ENCODE assay signal across 16 cellular contexts in the genomic region with DNA sequence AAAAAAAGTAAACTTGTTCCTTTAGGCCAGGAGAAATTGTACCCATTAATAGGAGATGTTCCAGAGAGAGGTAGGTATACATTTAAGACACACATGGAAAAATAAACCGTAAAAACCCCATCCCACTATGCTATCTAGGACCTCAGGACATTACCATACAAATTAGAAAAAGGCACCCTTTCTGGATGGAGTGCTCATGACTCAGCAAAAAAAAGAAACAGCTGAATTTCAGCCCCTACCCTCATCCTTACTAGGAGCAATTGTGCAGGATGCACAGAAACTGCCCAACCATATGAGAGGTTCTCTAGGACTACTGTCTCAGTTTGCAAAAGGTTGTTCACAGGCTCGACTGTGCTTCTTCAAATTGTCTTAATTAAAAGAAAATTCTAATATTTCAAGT.
DNase-seq lines count a peak whose midpoint lies in the region; ATAC-seq and TF ChIP-seq lines count a peak whose summit lies in the region.
"Had no signal": no experiment of that assay in that cellular context is flagged by ENCODE, and none has a peak within 500 bp of the region (broad histone marks: within the 10 kb centered on the region; RNA-seq: fewer than 3 reads in every experiment).

No MANE protein-coding gene starts in this region.

- no peak overlapping the region for H2AK9ac ChIP-seq in IMR-90 (replicated peaks; ENCODE audit: low read depth, low read length, poor library complexity)

- dilution Hi-C loops in IMR-90 (cut with HindIII; ENCODE audit: low sequenced_read_pairs, unreplicated experiment): no loop called here

- no peak overlapping the region for H3K23ac ChIP-seq in IMR-90 (ENCODE audit: low read depth, low read length)

- H3K27me3 ChIP-seq in IMR-90 (ENCODE audit: control insufficient read depth, insufficient read depth, low read length) (no peaks in the 10 kb centered on the region), PC-3 (ENCODE audit: low read length) (no peaks in the 10 kb centered on the region), foreskin keratinocyte (no peaks in the 10 kb centered on the region)

- H3K79me2 ChIP-seq in PC-3 (ENCODE audit: low read length): no peaks in the 10 kb centered on the region

- no peak overlapping the region for H2BK5ac ChIP-seq in IMR-90 (ENCODE audit: low read depth, low read length, poor library complexity, severe bottlenecking)

- H4K8ac ChIP-seq in IMR-90 (ENCODE audit: low read depth in 2 of 2, low read length in 2 of 2): no peak overlapping the region

- no peak overlapping the region for H3K4me3 ChIP-seq in IMR-90 (ENCODE audit: insufficient read depth, low read depth, low read length)
- H3K4me3 ChIP-seq in PC-3 (ENCODE audit: low read length): no peak overlapping the region
- H3K4me3 ChIP-seq: GM23248 had no signal

- peaks cover 2% of the 10 kb centered on the region; the same call in 1 of the 2 replicates for H3K9me3 ChIP-seq in IMR-90 (ENCODE audit: control insufficient read depth, insufficient read depth, low read length)
- H3K9me3 ChIP-seq in PC-3 (ENCODE audit: low read length): no peaks in the 10 kb centered on the region

- H3K14ac ChIP-seq in IMR-90 (replicated peaks; ENCODE audit: low read depth, low read length): no peak overlapping the region

- in situ Hi-C loops in IMR-90 (cut with MboI; ENCODE audit: low sequenced_read_pairs): no loop called here

- H3K9me1 ChIP-seq in IMR-90 (ENCODE audit: insufficient read depth, low read length): no peaks in the 10 kb centered on the region

- H3K9ac ChIP-seq in IMR-90 (ENCODE audit: low read depth, low read length) (no peak overlapping the region), PC-3 (ENCODE audit: low read length) (no peak overlapping the region)
- H3K9ac ChIP-seq: GM23248 had no signal

- H2AFZ ChIP-seq in IMR-90 (replicated peaks; ENCODE audit: low read length, poor library complexity): no peak overlapping the region
- no peak overlapping the region for H2AFZ ChIP-seq in PC-3 (ENCODE audit: low read length)
- H2AFZ ChIP-seq: GM23248 had no signal

- H2BK120ac ChIP-seq in IMR-90 (ENCODE audit: low read depth, low read length): no peak overlapping the region

- H3F3A ChIP-seq in PC-3 (ENCODE audit: low read length, unreplicated experiment): no peaks in the 10 kb centered on the region

- ATAC-seq in IMR-90 (ENCODE audit: low read depth): no peak
- ATAC-seq in PC-3: no peak
- ATAC-seq in foreskin keratinocyte: no peak
- no peak for ATAC-seq in HG02571 (IDR thresholded peaks at IDR 0.05; ENCODE audit: unreplicated experiment)
- ATAC-seq: HCT116 had no signal

- WGBS in IMR-90 (ENCODE audit: extremely low coverage in 2 of 2, insufficient read length in 1 of 2), 2 experiments: no CpG with 5 or more reads among the region's 2 CpGs

- no peaks in the 10 kb centered on the region for H3K79me1 ChIP-seq in IMR-90 (ENCODE audit: low read depth in 1 of 2, low read length in 2 of 2)

- no peak overlapping the region for H3K27ac ChIP-seq in IMR-90 (ENCODE audit: insufficient read depth, low read length)
- H3K27ac ChIP-seq in PC-3 (ENCODE audit: low read length): peak overlapping the region; percentile 48
- peak overlapping the region; percentile 85 for H3K27ac ChIP-seq in foreskin keratinocyte
- H3K27ac ChIP-seq: C4-2B, GM23248 had no signal

- H4K5ac ChIP-seq in IMR-90 (ENCODE audit: low read depth, low read length): no peak overlapping the region

- no peak overlapping the region for H3K18ac ChIP-seq in IMR-90 (ENCODE audit: low read depth, low read length)

- intact Hi-C loops in IMR-90 (cut with micrococcal nuclease) (no loop called here), PC-3 (cut with micrococcal nuclease) (loop anchor here (2.0 kb wide), 1 partner anchor 40 kb away; no protein-coding TSS in a partner anchor)

- no peak overlapping the region for H4K91ac ChIP-seq in IMR-90 (ENCODE audit: insufficient read depth, low read depth, low read length)

- no peak overlapping the region for H3K4ac ChIP-seq in IMR-90 (ENCODE audit: low read depth, low read length)

- BruUV-seq in IMR-90 (replicated peaks; lab: Mats Ljungman, UMichigan) (no TSS peak), PC-3 (replicated peaks; lab: Mats Ljungman, UMichigan) (no TSS peak)

- H3K36me3 ChIP-seq in IMR-90 (ENCODE audit: control insufficient read depth, insufficient read depth, low read length): no peaks in the 10 kb centered on the region
- H3K36me3 ChIP-seq in PC-3 (ENCODE audit: low read depth, low read length): no peaks in the 10 kb centered on the region

- CTCF ChIA-PET in IMR-90 (lab: Yijun Ruan, JAX) (no interaction called here), PC-3 (lab: Charles Lee) (no interaction called here)

- H2BK20ac ChIP-seq in IMR-90 (ENCODE audit: low read depth, low read length): no peak overlapping the region

- H4K20me1 ChIP-seq in IMR-90 (ENCODE audit: insufficient read depth, low read length): no peaks in the 10 kb centered on the region
- H4K20me1 ChIP-seq in PC-3 (ENCODE audit: low read length): no peaks in the 10 kb centered on the region

- DNase-seq in IMR-90 (no peak), PC-3 (no peak), foreskin keratinocyte (no peak), NCI-H1694 (lab: John Stamatoyannopoulos, UW) (no peak)
- no peak for DNase-seq in stimulated activated CD4-positive, alpha-beta T cell treated with anti-CD3 and anti-CD28 coated beads, Interleukin-1b, Interleukin-23, amount 100 ng/mL, for 48 hours
- DNase-seq: AML-193; Caco-2; CD4-positive, alpha-beta T cell; DMS79; GDM1; GM23248; H7; HFFc6 had no signal

- no peak overlapping the region for H3K4me2 ChIP-seq in IMR-90 (ENCODE audit: low read depth, low read length)
- H3K4me2 ChIP-seq in PC-3 (ENCODE audit: low read length): no peak overlapping the region

- TF ChIP-seq RAD21 in IMR-90 (IDR thresholded peaks at IDR 0.05; ENCODE audit: low read length): no peak

- no peak for TF ChIP-seq POLR2A in IMR-90 (IDR thresholded peaks at IDR 0.05; ENCODE audit: low read depth, low read length)

- H2AK5ac ChIP-seq in IMR-90 (ENCODE audit: low read depth, low read length): no peak overlapping the region

- H2BK15ac ChIP-seq in IMR-90 (ENCODE audit: low read depth, low read length): no peak overlapping the region

- H3K9me2 ChIP-seq in PC-3 (replicated peaks; ENCODE audit: low read length): no peaks in the 10 kb centered on the region

- POLR2A ChIA-PET in IMR-90 (lab: Charles Lee; ENCODE audit: unreplicated experiment) (no interaction called here), PC-3 (lab: Charles Lee; ENCODE audit: unreplicated experiment) (no interaction called here)

- H3K4me1 ChIP-seq in IMR-90 (ENCODE audit: control insufficient read depth, insufficient read depth, low read length): no peaks in the 10 kb centered on the region
- peaks cover 17% of the 10 kb centered on the region for H3K4me1 ChIP-seq in PC-3 (ENCODE audit: insufficient read depth, low read length)
- H3K4me1 ChIP-seq in foreskin keratinocyte: peaks cover 20% of the 10 kb centered on the region
- H3K4me1 ChIP-seq: Caco-2 had no signal

- H3K56ac ChIP-seq in IMR-90 (ENCODE audit: extremely low read depth, insufficient read depth, low read length): no peak overlapping the region

- TF ChIP-seq CTCF in IMR-90 (conservative IDR thresholded peaks at IDR 0.05; ENCODE audit: low read depth, low read length): no peak
- no peak for TF ChIP-seq CTCF in PC-3 (conservative IDR thresholded peaks at IDR 0.05; ENCODE audit: low read depth, low read length)
- TF ChIP-seq CTCF in foreskin keratinocyte (conservative IDR thresholded peaks at IDR 0.05): no peak

TF ChIP-seq in IMR-90, 13 proteins besides CTCF, POLR2A, EP300 and RAD21:
- no peak for TF ChIP-seq CHD1 (IDR thresholded peaks at IDR 0.05; ENCODE audit: low read depth, low read length)
- no peak for TF ChIP-seq FOS (IDR thresholded peaks at IDR 0.05; ENCODE audit: low read depth, low read length)
- TF ChIP-seq, protein P1, sequence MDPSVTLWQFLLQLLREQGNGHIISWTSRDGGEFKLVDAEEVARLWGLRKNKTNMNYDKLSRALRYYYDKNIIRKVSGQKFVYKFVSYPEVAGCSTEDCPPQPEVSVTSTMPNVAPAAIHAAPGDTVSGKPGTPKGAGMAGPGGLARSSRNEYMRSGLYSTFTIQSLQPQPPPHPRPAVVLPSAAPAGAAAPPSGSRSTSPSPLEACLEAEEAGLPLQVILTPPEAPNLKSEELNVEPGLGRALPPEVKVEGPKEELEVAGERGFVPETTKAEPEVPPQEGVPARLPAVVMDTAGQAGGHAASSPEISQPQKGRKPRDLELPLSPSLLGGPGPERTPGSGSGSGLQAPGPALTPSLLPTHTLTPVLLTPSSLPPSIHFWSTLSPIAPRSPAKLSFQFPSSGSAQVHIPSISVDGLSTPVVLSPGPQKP (IDR thresholded peaks at IDR 0.05; ENCODE audit: borderline replicate concordance, low read depth, low read length): no peak
- TF ChIP-seq MXI1 (IDR thresholded peaks at IDR 0.05; ENCODE audit: borderline replicate concordance, low read depth, low read length): no peak
- TF ChIP-seq RFX5 (IDR thresholded peaks at IDR 0.05; ENCODE audit: low read depth, low read length): no peak
- TF ChIP-seq, protein P2, sequence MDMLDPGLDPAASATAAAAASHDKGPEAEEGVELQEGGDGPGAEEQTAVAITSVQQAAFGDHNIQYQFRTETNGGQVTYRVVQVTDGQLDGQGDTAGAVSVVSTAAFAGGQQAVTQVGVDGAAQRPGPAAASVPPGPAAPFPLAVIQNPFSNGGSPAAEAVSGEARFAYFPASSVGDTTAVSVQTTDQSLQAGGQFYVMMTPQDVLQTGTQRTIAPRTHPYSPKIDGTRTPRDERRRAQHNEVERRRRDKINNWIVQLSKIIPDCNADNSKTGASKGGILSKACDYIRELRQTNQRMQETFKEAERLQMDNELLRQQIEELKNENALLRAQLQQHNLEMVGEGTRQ (IDR thresholded peaks at IDR 0.05; ENCODE audit: low read depth, low read length): no peak
- TF ChIP-seq MAZ (IDR thresholded peaks at IDR 0.05; ENCODE audit: borderline replicate concordance, low read depth, low read length): no peak
- no peak for TF ChIP-seq SMC3 (IDR thresholded peaks at IDR 0.05; ENCODE audit: low read depth, low read length)
- TF ChIP-seq RCOR1 (IDR thresholded peaks at IDR 0.05; ENCODE audit: insufficient replicate concordance, low read length): no peak
- peak; percentile 85 for TF ChIP-seq NFE2L2 (IDR thresholded peaks at IDR 0.05; ENCODE audit: low read depth, low read length)
- TF ChIP-seq MAFK (IDR thresholded peaks at IDR 0.05; ENCODE audit: low read depth, low read length): peak; percentile 74
- TF ChIP-seq BHLHE40 (IDR thresholded peaks at IDR 0.05; ENCODE audit: low read depth, low read length): no peak
- TF ChIP-seq CEBPB (IDR thresholded peaks at IDR 0.05; ENCODE audit: low read depth, low read length): no peak
TF ChIP-seq in IMR-90: peak in this region for 2.
